Comparison of ENCODE assay signal across 12 cellular contexts in the genomic region with DNA sequence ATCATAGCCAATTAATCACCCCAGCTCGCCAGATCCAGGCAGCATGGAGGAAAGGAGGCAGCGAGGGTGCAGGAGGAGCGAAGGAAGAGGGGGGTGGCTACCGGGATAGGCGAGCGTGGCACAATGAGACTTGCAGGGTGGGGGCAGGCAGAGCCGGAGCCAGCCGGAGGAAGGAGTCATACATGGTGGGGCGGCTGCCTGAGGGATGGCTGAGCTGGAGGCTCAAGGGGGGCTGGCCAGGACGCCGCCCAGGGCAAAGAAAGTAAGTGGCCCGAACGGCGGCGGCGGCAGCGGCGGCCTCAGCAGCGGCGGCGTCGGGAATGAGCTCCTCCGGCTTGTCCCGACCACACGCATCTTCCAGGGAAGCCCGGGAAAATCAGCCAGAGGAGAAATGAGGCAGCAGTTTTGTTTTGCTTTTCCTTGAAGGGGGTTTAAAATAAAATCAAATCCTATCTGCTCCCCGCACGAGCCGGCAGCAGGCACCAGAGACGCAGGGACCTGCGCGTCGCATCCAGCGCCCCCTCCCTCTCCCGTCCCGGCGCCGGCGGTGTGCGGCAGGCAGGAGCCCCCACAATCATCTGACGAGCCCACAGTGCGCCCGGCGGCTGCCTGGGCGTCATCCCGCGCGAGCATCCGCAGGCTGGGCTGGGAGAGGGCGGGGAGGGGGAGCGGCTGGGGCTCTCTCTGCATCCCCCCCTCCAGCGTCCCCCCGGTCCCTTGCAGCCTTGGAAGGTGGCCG.
DNase-seq lines count a peak whose midpoint lies in the region; TF ChIP-seq lines count a peak whose summit lies in the region.
"Had no signal": no experiment of that assay in that cellular context is flagged by ENCODE, and none has a peak within 500 bp of the region (broad histone marks: within the 10 kb centered on the region; RNA-seq: fewer than 3 reads in every experiment).

No MANE protein-coding gene starts in this region.

- H3K36me3 Mint-ChIP-seq in type B pancreatic cell = peaks cover 8% of the 10 kb centered on the region
- no peaks in the 10 kb centered on the region for H3K36me3 Mint-ChIP-seq in immature natural killer cell
- H3K36me3 Mint-ChIP-seq: activated naive CD8-positive, alpha-beta T cell treated with anti-CD3 and anti-CD28 coated beads, Interleukin-2, amount 10 ng/mL, durations not matched to agents 7 days and 5 days had no signal

- TF ChIP-seq CTCF in coronary artery (IDR thresholded peaks at IDR 0.05) (no peak), type B pancreatic cell (conservative IDR thresholded peaks at IDR 0.05) (no peak)

- H3K4me1 Mint-ChIP-seq in type B pancreatic cell (ENCODE audit: unreplicated experiment) = peaks cover 11% of the 10 kb centered on the region
- peaks cover 0 to 1% of the 10 kb centered on the region in 2 donors for H3K4me1 Mint-ChIP-seq in immature natural killer cell
- H3K4me1 Mint-ChIP-seq: activated naive CD8-positive, alpha-beta T cell treated with anti-CD3 and anti-CD28 coated beads, Interleukin-2, amount 10 ng/mL, durations not matched to agents 7 days and 5 days had no signal

- H3K27ac ChIP-seq in coronary artery = no peak overlapping the region

- peak overlapping the region; percentile 82 for H3K27ac Mint-ChIP-seq in type B pancreatic cell
- H3K27ac Mint-ChIP-seq in immature natural killer cell = no peak overlapping the region
- H3K27ac Mint-ChIP-seq: activated naive CD8-positive, alpha-beta T cell treated with anti-CD3 and anti-CD28 coated beads, Interleukin-2, amount 10 ng/mL, durations not matched to agents 7 days and 5 days had no signal

- DNase-seq in NCI-H82 (lab: John Stamatoyannopoulos, UW) (peak; percentile 70), NCI-H82 treated with DMSO at 0.1 percent for 48 hours (lab: John Stamatoyannopoulos, UW; ENCODE audit: unreplicated experiment) (no peak), coronary artery (ENCODE audit: low spot score) (no peak), left kidney (ENCODE audit: low read depth, low spot score) (peak; percentile 74), type B pancreatic cell (ENCODE audit: extremely low spot score, unreplicated experiment) (no peak), immature natural killer cell (no peak), SKM-1 treated with dmso at 0.1 percent for 144 hours (lab: John Stamatoyannopoulos, UW; ENCODE audit: unreplicated experiment) (no peak)
- no peak for DNase-seq in activated CD4-positive, CD25-positive, alpha-beta regulatory T cell (lab: John Stamatoyannopoulos, UW)
- DNase-seq: activated naive CD8-positive, alpha-beta T cell treated with anti-CD3 and anti-CD28 coated beads, Interleukin-2, amount 10 ng/mL, durations not matched to agents 7 days and 5 days; left cardiac atrium; NCI-H1417 treated with DMSO at 0.1 percent for 48 hours; stimulated activated CD4-positive, alpha-beta T cell treated with anti-CD3 and anti-CD28 coated beads, Interleukin-2, amount 100 ng/mL, for 48 hours had no signal

- peak overlapping the region; percentile 66 for H3K4me3 ChIP-seq in coronary artery

- H3K27me3 Mint-ChIP-seq in type B pancreatic cell = peaks cover 17% of the 10 kb centered on the region
- peaks cover 3 to 16% (median 12%) of the 10 kb centered on the region in 3 donors for H3K27me3 Mint-ChIP-seq in immature natural killer cell (ENCODE audit: low read depth in 3 of 3)

- H3K4me3 Mint-ChIP-seq in type B pancreatic cell (peak overlapping the region; percentile 91), immature natural killer cell (no peak overlapping the region)
- H3K4me3 Mint-ChIP-seq: activated naive CD8-positive, alpha-beta T cell treated with anti-CD3 and anti-CD28 coated beads, Interleukin-2, amount 10 ng/mL, durations not matched to agents 7 days and 5 days had no signal

- H3K9me3 Mint-ChIP-seq in type B pancreatic cell = no peaks in the 10 kb centered on the region
- no peaks in the 10 kb centered on the region for H3K9me3 Mint-ChIP-seq in immature natural killer cell
- H3K9me3 Mint-ChIP-seq: activated naive CD8-positive, alpha-beta T cell treated with anti-CD3 and anti-CD28 coated beads, Interleukin-2, amount 10 ng/mL, durations not matched to agents 7 days and 5 days had no signal

Comparison
In these comparisons a context has a peak if more than half of its experiments do, and no peak if none do; other contexts are left out.
1. DNase-seq: peak in NCI-H82 (single experiment) and left kidney (single experiment); none in NCI-H82 treated with DMSO at 0.1 percent for 48 hours (single experiment), coronary artery (single experiment), type B pancreatic cell (single experiment), activated CD4-positive, CD25-positive, alpha-beta regulatory T cell (0 of 4), immature natural killer cell (0 of 3) and SKM-1 treated with dmso at 0.1 percent for 144 hours (single experiment).